ENCODE assay signal across 1 cellular context in the genomic region with DNA sequence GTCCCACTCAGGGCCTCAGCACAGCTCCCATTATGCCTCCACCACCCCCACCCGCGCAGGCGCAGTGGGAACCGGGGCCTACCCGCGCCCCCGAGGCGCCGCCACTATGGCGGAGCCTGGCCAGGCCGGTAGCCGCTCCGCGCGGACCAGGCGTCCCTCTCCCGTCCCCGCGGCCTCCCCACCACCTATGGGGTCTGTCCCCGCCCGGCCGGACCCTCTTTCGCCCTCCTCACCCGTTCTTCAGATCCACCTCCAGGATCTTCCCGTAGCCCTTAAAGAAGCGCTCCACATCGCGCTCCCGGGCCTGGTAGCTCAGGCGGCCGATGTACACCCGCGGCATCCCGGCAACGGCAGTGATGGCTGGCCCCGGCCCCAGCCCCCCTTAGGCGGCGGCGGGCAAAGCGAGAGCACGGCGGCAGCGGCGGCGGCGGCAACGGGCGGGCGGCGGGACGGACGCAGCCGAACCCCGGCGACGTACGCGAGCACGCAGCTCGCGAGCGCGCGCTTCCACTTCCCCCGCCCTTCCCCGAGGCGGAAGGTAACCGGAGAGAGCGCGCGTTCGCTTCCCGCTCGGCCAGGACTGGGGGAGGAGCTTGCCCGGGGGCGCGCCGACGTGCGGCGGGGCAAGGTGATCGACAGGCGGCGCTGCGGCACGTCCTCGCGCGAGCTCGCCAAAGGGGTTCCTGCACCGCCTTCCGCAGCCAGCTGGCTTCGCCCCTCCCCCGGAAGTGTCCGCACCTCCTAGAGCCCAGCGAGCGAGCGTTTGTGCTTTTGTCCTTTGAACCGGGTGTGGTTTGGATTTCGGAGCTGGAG.
A peak's percentile ranks its signal among the peaks of the same experiment; 100 is the strongest.
TF ChIP-seq lines count a peak whose summit lies in the region.

A gene (minus strand): TSS at position 488 of the 813 bp plus-strand sequence. CDS start 148 bp downstream, at position 340.

TF ChIP-seq in HepG2, 621 proteins besides CTCF, POLR2A, EP300 and RAD21 (continued from another document and continues in another):
- no peak; the same call in 1 of the 2 replicates for TF ChIP-seq HOXA5 (CRISPR knock-in tag; IDR thresholded peaks at IDR 0.05)
- peak; percentile 69; the same call in 1 of the 2 replicates for TF ChIP-seq RXRB (CRISPR knock-in tag; IDR thresholded peaks at IDR 0.05; ENCODE audit: borderline replicate concordance)
- TF ChIP-seq, protein P1, sequence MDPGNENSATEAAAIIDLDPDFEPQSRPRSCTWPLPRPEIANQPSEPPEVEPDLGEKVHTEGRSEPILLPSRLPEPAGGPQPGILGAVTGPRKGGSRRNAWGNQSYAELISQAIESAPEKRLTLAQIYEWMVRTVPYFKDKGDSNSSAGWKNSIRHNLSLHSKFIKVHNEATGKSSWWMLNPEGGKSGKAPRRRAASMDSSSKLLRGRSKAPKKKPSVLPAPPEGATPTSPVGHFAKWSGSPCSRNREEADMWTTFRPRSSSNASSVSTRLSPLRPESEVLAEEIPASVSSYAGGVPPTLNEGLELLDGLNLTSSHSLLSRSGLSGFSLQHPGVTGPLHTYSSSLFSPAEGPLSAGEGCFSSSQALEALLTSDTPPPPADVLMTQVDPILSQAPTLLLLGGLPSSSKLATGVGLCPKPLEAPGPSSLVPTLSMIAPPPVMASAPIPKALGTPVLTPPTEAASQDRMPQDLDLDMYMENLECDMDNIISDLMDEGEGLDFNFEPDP (CRISPR knock-in tag; conservative IDR thresholded peaks at IDR 0.05) = no peak
- no peak for TF ChIP-seq ZNF550 (CRISPR knock-in tag; IDR thresholded peaks at IDR 0.05; ENCODE audit: borderline replicate concordance)
- no peak for TF ChIP-seq SMARCC2 (IDR thresholded peaks at IDR 0.05)
- TF ChIP-seq NFYC (CRISPR knock-in tag; IDR thresholded peaks at IDR 0.05) = no peak
- TF ChIP-seq, protein P2, sequence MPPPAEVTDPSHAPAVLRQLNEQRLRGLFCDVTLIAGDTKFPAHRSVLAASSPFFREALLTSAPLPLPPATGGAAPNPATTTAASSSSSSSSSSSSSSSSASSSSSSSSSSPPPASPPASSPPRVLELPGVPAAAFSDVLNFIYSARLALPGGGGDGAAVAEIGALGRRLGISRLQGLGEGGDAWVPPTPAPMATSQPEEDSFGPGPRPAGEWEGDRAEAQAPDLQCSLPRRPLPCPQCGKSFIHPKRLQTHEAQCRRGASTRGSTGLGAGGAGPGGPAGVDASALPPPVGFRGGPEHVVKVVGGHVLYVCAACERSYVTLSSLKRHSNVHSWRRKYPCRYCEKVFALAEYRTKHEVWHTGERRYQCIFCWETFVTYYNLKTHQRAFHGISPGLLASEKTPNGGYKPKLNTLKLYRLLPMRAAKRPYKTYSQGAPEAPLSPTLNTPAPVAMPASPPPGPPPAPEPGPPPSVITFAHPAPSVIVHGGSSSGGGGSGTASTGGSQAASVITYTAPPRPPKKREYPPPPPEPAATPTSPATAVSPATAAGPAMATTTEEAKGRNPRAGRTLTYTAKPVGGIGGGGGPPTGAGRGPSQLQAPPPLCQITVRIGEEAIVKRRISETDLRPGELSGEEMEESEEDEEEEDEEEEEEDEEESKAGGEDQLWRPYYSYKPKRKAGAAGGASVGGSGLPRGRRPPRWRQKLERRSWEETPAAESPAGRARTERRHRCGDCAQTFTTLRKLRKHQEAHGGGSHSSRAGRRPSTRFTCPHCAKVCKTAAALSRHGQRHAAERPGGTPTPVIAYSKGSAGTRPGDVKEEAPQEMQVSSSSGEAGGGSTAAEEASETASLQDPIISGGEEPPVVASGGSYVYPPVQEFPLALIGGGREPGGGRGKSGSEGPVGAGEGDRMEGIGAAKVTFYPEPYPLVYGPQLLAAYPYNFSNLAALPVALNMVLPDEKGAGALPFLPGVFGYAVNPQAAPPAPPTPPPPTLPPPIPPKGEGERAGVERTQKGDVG (CRISPR knock-in tag; IDR thresholded peaks at IDR 0.05; ENCODE audit: borderline replicate concordance) = peak; percentile 34; the same call in 1 of the 2 replicates
- TF ChIP-seq ZNF782 (CRISPR knock-in tag; IDR thresholded peaks at IDR 0.05; ENCODE audit: borderline replicate concordance) = peak; percentile 83
- TF ChIP-seq ZNF282 (IDR thresholded peaks at IDR 0.05; ENCODE audit: partially characterized antibody) = no peak
- TF ChIP-seq MAFG (CRISPR knock-in tag; IDR thresholded peaks at IDR 0.05) = no peak
- TF ChIP-seq ZNF607 (CRISPR knock-in tag; IDR thresholded peaks at IDR 0.05; ENCODE audit: borderline replicate concordance) = peak; percentile 67
- no peak; the same call in 1 of the 2 replicates for TF ChIP-seq MED13 (CRISPR knock-in tag; IDR thresholded peaks at IDR 0.05)
- no peak for TF ChIP-seq RORA (CRISPR knock-in tag; IDR thresholded peaks at IDR 0.05)
- peak; percentile 63; the same call in 1 of the 2 replicates for TF ChIP-seq GATAD2A (CRISPR knock-in tag; IDR thresholded peaks at IDR 0.05)
- TF ChIP-seq ZNF564 (CRISPR knock-in tag; IDR thresholded peaks at IDR 0.05) = peak; percentile 88; the same call in 1 of the 2 replicates
- TF ChIP-seq BHLHE40 (IDR thresholded peaks at IDR 0.05; ENCODE audit: low read length) = 0 out of 2 replicates have a peak, but pooled peaks have one; percentile 43
- peak; percentile 85 for TF ChIP-seq ATF7-NPFF (CRISPR knock-in tag; IDR thresholded peaks at IDR 0.05; ENCODE audit: low read depth)
- TF ChIP-seq, protein P3, sequence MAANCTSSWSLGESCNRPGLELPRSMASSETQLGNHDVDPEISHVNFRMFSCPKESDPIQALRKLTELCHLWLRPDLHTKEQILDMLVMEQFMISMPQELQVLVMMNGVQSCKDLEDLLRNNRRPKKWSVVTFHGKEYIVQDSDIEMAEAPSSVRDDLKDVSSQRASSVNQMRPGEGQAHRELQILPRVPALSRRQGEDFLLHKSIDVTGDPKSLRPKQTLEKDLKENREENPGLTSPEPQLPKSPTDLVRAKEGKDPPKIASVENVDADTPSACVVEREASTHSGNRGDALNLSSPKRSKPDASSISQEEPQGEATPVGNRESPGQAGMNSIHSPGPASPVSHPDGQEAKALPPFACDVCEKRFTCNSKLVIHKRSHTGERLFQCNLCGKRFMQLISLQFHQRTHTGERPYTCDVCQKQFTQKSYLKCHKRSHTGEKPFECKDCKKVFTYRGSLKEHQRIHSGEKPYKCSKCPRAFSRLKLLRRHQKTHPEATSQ (CRISPR knock-in tag; IDR thresholded peaks at IDR 0.05; ENCODE audit: borderline replicate concordance) = no peak
- peak; percentile 83 for TF ChIP-seq HOXA3 (CRISPR knock-in tag; IDR thresholded peaks at IDR 0.05)
- peak; percentile 77; the same call in 1 of the 2 replicates for TF ChIP-seq ZNF746 (CRISPR knock-in tag; IDR thresholded peaks at IDR 0.05)
- 0 out of 2 replicates have a peak, but pooled peaks have one; percentile 54 for TF ChIP-seq GTF3A (CRISPR knock-in tag; conservative IDR thresholded peaks at IDR 0.05)
- TF ChIP-seq, protein P4, sequence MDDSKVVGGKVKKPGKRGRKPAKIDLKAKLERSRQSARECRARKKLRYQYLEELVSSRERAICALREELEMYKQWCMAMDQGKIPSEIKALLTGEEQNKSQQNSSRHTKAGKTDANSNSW (CRISPR knock-in tag; IDR thresholded peaks at IDR 0.05; ENCODE audit: borderline replicate concordance) = 0 out of 2 replicates have a peak, but pooled peaks have one; percentile 40
- TF ChIP-seq, protein P5, sequence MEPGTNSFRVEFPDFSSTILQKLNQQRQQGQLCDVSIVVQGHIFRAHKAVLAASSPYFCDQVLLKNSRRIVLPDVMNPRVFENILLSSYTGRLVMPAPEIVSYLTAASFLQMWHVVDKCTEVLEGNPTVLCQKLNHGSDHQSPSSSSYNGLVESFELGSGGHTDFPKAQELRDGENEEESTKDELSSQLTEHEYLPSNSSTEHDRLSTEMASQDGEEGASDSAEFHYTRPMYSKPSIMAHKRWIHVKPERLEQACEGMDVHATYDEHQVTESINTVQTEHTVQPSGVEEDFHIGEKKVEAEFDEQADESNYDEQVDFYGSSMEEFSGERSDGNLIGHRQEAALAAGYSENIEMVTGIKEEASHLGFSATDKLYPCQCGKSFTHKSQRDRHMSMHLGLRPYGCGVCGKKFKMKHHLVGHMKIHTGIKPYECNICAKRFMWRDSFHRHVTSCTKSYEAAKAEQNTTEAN (CRISPR knock-in tag; conservative IDR thresholded peaks at IDR 0.05) = peak; percentile 76
- TF ChIP-seq, protein P6, sequence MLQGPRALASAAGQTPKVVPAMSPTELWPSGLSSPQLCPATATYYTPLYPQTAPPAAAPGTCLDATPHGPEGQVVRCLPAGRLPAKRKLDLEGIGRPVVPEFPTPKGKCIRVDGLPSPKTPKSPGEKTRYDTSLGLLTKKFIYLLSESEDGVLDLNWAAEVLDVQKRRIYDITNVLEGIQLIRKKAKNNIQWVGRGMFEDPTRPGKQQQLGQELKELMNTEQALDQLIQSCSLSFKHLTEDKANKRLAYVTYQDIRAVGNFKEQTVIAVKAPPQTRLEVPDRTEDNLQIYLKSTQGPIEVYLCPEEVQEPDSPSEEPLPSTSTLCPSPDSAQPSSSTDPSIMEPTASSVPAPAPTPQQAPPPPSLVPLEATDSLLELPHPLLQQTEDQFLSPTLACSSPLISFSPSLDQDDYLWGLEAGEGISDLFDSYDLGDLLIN (CRISPR knock-in tag; IDR thresholded peaks at IDR 0.05; ENCODE audit: borderline replicate concordance) = 0 out of 2 replicates have a peak, but pooled peaks have one; percentile 12
- TF ChIP-seq ZNF598 (CRISPR knock-in tag; IDR thresholded peaks at IDR 0.05; ENCODE audit: borderline replicate concordance) = no peak; the same call in 1 of the 2 replicates
- 0 out of 2 replicates have a peak, but pooled peaks have one; percentile 60 for TF ChIP-seq ZNF878 (CRISPR knock-in tag; IDR thresholded peaks at IDR 0.05)
- peak; percentile 20 for TF ChIP-seq ZNF234 (CRISPR knock-in tag; conservative IDR thresholded peaks at IDR 0.05)
- no peak for TF ChIP-seq MIER2 (CRISPR knock-in tag; IDR thresholded peaks at IDR 0.05)
- TF ChIP-seq, protein P7, sequence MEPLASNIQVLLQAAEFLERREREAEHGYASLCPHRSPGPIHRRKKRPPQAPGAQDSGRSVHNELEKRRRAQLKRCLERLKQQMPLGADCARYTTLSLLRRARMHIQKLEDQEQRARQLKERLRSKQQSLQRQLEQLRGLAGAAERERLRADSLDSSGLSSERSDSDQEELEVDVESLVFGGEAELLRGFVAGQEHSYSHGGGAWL (CRISPR knock-in tag; IDR thresholded peaks at IDR 0.05) = peak; percentile 85
- peak; percentile 70; the same call in 1 of the 2 replicates for TF ChIP-seq LCORL (IDR thresholded peaks at IDR 0.05)
- peak; percentile 96 for TF ChIP-seq LCORL (CRISPR knock-in tag; IDR thresholded peaks at IDR 0.05)
- TF ChIP-seq ZBTB3 (CRISPR knock-in tag; IDR thresholded peaks at IDR 0.05; ENCODE audit: borderline replicate concordance, low read depth) = no peak
- TF ChIP-seq, protein P8, sequence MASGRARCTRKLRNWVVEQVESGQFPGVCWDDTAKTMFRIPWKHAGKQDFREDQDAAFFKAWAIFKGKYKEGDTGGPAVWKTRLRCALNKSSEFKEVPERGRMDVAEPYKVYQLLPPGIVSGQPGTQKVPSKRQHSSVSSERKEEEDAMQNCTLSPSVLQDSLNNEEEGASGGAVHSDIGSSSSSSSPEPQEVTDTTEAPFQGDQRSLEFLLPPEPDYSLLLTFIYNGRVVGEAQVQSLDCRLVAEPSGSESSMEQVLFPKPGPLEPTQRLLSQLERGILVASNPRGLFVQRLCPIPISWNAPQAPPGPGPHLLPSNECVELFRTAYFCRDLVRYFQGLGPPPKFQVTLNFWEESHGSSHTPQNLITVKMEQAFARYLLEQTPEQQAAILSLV (CRISPR knock-in tag; IDR thresholded peaks at IDR 0.05; ENCODE audit: borderline replicate concordance) = peak; percentile 85
- no peak for TF ChIP-seq TCF7 (IDR thresholded peaks at IDR 0.05; ENCODE audit: low read depth)
- TF ChIP-seq KDM5B (CRISPR knock-in tag; IDR thresholded peaks at IDR 0.05; ENCODE audit: borderline replicate concordance) = peak; percentile 85
- peak; percentile 66; the same call in 1 of the 2 replicates for TF ChIP-seq ZNF724P (CRISPR knock-in tag; IDR thresholded peaks at IDR 0.05; ENCODE audit: borderline replicate concordance)
- no peak for TF ChIP-seq SNRNP70 (IDR thresholded peaks at IDR 0.05; ENCODE audit: low read depth, low read length)
- TF ChIP-seq, protein P9, sequence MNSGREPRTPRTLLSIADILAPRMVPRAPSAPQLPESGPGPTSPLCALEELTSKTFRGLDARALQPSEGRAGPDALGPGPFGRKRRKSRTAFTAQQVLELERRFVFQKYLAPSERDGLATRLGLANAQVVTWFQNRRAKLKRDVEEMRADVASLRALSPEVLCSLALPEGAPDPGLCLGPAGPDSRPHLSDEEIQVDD (CRISPR knock-in tag; IDR thresholded peaks at IDR 0.05; ENCODE audit: borderline replicate concordance) = no peak
- no peak for TF ChIP-seq SMAD9 (CRISPR knock-in tag; IDR thresholded peaks at IDR 0.05)
- TF ChIP-seq ZNF292 (CRISPR knock-in tag; IDR thresholded peaks at IDR 0.05; ENCODE audit: borderline replicate concordance, low read depth) = peak; percentile 48; the same call in 1 of the 2 replicates
- no peak for TF ChIP-seq SETDB1 (CRISPR knock-in tag; IDR thresholded peaks at IDR 0.05; ENCODE audit: borderline replicate concordance)
- TF ChIP-seq WIZ (CRISPR knock-in tag; IDR thresholded peaks at IDR 0.05) = peak; percentile 25
- TF ChIP-seq, protein P10, sequence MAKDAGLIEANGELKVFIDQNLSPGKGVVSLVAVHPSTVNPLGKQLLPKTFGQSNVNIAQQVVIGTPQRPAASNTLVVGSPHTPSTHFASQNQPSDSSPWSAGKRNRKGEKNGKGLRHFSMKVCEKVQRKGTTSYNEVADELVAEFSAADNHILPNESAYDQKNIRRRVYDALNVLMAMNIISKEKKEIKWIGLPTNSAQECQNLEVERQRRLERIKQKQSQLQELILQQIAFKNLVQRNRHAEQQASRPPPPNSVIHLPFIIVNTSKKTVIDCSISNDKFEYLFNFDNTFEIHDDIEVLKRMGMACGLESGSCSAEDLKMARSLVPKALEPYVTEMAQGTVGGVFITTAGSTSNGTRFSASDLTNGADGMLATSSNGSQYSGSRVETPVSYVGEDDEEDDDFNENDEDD (CRISPR knock-in tag; IDR thresholded peaks at IDR 0.05; ENCODE audit: borderline replicate concordance) = peak; percentile 94
- TF ChIP-seq THAP11 (CRISPR knock-in tag; IDR thresholded peaks at IDR 0.05) = peak; percentile 84; the same call in 1 of the 2 replicates
